ENCODE assay signal across 11 cellular contexts in genomic region chr5:15001512-15001911, GRCh38.
"Had no signal": no experiment of that assay in that cellular context is flagged by ENCODE, and none has a peak within 500 bp of the region (broad histone marks: within the 10 kb centered on the region; RNA-seq: fewer than 3 reads in every experiment).

No MANE protein-coding gene starts in this region.

- DNase-seq: activated CD4-positive, alpha-beta T cell treated with anti-CD3 and anti-CD28 coated beads for 48 hours; activated effector memory CD4-positive, alpha-beta T cell treated with Interleukin-2 at 50 U/mL for 16 hours; cerebellar nuclear complex; hippocampal formation; naive B cell; psoas muscle; right lobe of liver; spleen; stimulated activated CD4-positive, alpha-beta T cell treated with anti-CD3 and anti-CD28 coated beads, Interleukin-1b, Interleukin-23, amount 100 ng/mL, for 48 hours; stimulated activated naive B cell treated with anti-CD40 and anti-IgM and Interleukin-4, amounts not matched to agents 10 μg/mL and 1 μg/mL and 100 μg/mL, for 72 hours; upper lobe of right lung had no signal

- ATAC-seq: psoas muscle; right lobe of liver; stimulated activated naive B cell treated with anti-CD40 and anti-IgM and Interleukin-4, amounts not matched to agents 10 μg/mL and 1 μg/mL and 100 μg/mL, for 72 hours; upper lobe of right lung had no signal

- H3K36me3 ChIP-seq: right lobe of liver, spleen, upper lobe of right lung had no signal

- H3K4me1 ChIP-seq: psoas muscle, right lobe of liver, upper lobe of right lung had no signal

- H3K27ac ChIP-seq: psoas muscle, right lobe of liver, spleen, upper lobe of right lung had no signal

- H3K4me3 ChIP-seq: psoas muscle, right lobe of liver, spleen, upper lobe of right lung had no signal

- H3K27me3 ChIP-seq: right lobe of liver, upper lobe of right lung had no signal

- H3K9me3 ChIP-seq: psoas muscle, right lobe of liver, upper lobe of right lung had no signal
